23 cellular contexts compared by ENCODE assay signal in the genomic region with DNA sequence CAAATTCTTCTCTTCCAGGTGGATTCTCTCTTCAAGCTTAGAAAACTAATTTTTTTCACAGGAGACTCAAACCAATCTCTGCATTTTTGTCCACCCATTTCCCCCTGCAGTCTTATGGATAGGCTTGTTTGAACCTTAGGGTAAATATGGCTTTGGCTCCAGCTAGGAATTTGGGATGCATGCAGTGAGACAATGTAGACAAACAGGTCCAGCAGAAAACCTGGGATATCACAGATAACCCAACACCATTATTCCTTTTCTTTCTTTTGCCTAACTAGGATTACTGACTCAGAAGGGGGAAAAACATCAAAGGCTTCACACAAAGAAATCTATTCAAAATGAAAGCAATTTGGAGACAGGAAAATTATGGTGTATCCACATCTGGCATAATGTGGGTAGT. TPM values are rescaled to one million over a fixed set of nuclear protein-coding genes. Genes with fewer than 3 reads are reported as not detected.
A peak's percentile ranks its signal among the peaks of the same experiment; 100 is the strongest.
DNase-seq lines count a peak whose midpoint lies in the region; ATAC-seq, FAIRE-seq and TF ChIP-seq lines count a peak whose summit lies in the region.
"Had no signal": no experiment of that assay in that cellular context is flagged by ENCODE, and none has a peak within 500 bp of the region (broad histone marks: within the 10 kb centered on the region; RNA-seq: fewer than 3 reads in every experiment).

No MANE protein-coding gene starts in this region.

- DNase-seq in NCI-H2081 (lab: John Stamatoyannopoulos, UW): peak; percentile 20 to 83
- no peak for DNase-seq in NCI-H2081 treated with DMSO at 0.1 percent for 48 hours (lab: John Stamatoyannopoulos, UW)
- DNase-seq in NCI-H1417 treated with DMSO at 0.1 percent for 48 hours (lab: John Stamatoyannopoulos, UW): peak; percentile 16
- DNase-seq in NCI-H69 (lab: John Stamatoyannopoulos, UW): peak; percentile 83
- DNase-seq in H54 (ENCODE audit: insufficient read length, low spot score): no peak
- no peak for DNase-seq in mesothelial cell of epicardium (ENCODE audit: low spot score in 2 of 2, unreplicated experiment in 2 of 2)
- DNase-seq: CD4-positive, CD25-positive, alpha-beta regulatory T cell; GM23248; H9; HFFc6; NCI-H1092; NCI-H1436; NCI-H1930; NCI-H2171 treated with DMSO at 0.1 percent for 48 hours; NCI-H345; NCI-H82; Right ventricle myocardium superior had no signal

- H3K36me3 Mint-ChIP-seq in mesothelial cell of epicardium: no peaks in the 10 kb centered on the region
- H3K36me3 Mint-ChIP-seq: CD4-positive, CD25-positive, alpha-beta regulatory T cell had no signal

- no peak for FAIRE-seq in H54 (lab: Jason Lieb, UNC)
- FAIRE-seq: GM18507 had no signal

- TF ChIP-seq POLR2A in H54 (IDR thresholded peaks at IDR 0.05; ENCODE audit: low read depth, low read length): no peak

- no peak for TF ChIP-seq CTCF in mesothelial cell of epicardium (IDR thresholded peaks at IDR 0.05; ENCODE audit: unreplicated experiment)

- peaks cover 10% of the 10 kb centered on the region for H3K27me3 Mint-ChIP-seq in mesothelial cell of epicardium (ENCODE audit: low read depth)

- ATAC-seq in HG03354 (IDR thresholded peaks at IDR 0.05; ENCODE audit: poor library complexity, severe bottlenecking, unreplicated experiment): no peak

- no peak overlapping the region for H3K4me3 Mint-ChIP-seq in mesothelial cell of epicardium
- H3K4me3 Mint-ChIP-seq: CD4-positive, CD25-positive, alpha-beta regulatory T cell; H9; HFFc6; IgD-negative memory B cell had no signal

- H3K27ac Mint-ChIP-seq in mesothelial cell of epicardium: no peak overlapping the region
- H3K27ac Mint-ChIP-seq: CD4-positive, CD25-positive, alpha-beta regulatory T cell; H9; HFFc6; IgD-negative memory B cell had no signal

- no peaks in the 10 kb centered on the region for H3K9me3 Mint-ChIP-seq in mesothelial cell of epicardium
- H3K9me3 Mint-ChIP-seq: H9, HFFc6 had no signal

- no peaks in the 10 kb centered on the region for H3K4me1 Mint-ChIP-seq in mesothelial cell of epicardium
- H3K4me1 Mint-ChIP-seq: CD4-positive, CD25-positive, alpha-beta regulatory T cell; IgD-negative memory B cell had no signal

RNA-seq across cellular contexts. Expression of a gene that starts 11.2 kb away (rescaled TPM):
- total RNA-seq in mesothelial cell of epicardium: 0.20 to 0.51 TPM (median 0.27 TPM) in 3 replicates
- total RNA-seq: A172; CD4-positive, CD25-positive, alpha-beta regulatory T cell; GM23248; HFFc6; SJSA1; T-helper 2 cell treated with Interferon-gamma antibody and Interleukin-4, amounts not matched to agents 100 ng/mL and 5 ng/mL, for 36 hours had no signal

RNA-seq across cellular contexts. Expression of a gene that starts 28.1 kb away (rescaled TPM):
- total RNA-seq in mesothelial cell of epicardium: 18.0 to 20.1 TPM (median 19.1 TPM) in 3 replicates

Comparison
In these comparisons a context has a peak if more than half of its experiments do, and no peak if none do; other contexts are left out.
1. DNase-seq: peak in NCI-H2081 (2 of 2), NCI-H1417 treated with DMSO at 0.1 percent for 48 hours (single experiment) and NCI-H69 (single experiment); none in NCI-H2081 treated with DMSO at 0.1 percent for 48 hours (single experiment), H54 (single experiment) and mesothelial cell of epicardium (0 of 2).